Comparison of ENCODE assay signal across 28 cellular contexts in genomic region chr4:161948026-161948770, GRCh38.
"Had no signal": no experiment of that assay in that cellular context is flagged by ENCODE, and none has a peak within 500 bp of the region (broad histone marks: within the 10 kb centered on the region; RNA-seq: fewer than 3 reads in every experiment).

No MANE protein-coding gene starts in this region.

- H3K36me3 ChIP-seq: colonic mucosa, esophagus squamous epithelium, gastrocnemius medialis, gastroesophageal sphincter, heart left ventricle, heart right ventricle had no signal

- H3K4me3 ChIP-seq: colonic mucosa, coronary artery, dorsolateral prefrontal cortex, esophagus squamous epithelium, gastrocnemius medialis, gastroesophageal sphincter, heart left ventricle, heart right ventricle had no signal

- H3K4me3 Mint-ChIP-seq: dendritic cell treated with granulocyte-macrophage colony-stimulating factor and Interleukin-4, amounts not matched to agents 40 ng/mL and 50 ng/mL, for 4 days; effector memory CD8-positive, alpha-beta T cell; endodermal cell had no signal

- H3K27ac Mint-ChIP-seq: dendritic cell treated with granulocyte-macrophage colony-stimulating factor and Interleukin-4, amounts not matched to agents 40 ng/mL and 50 ng/mL, for 4 days; effector memory CD8-positive, alpha-beta T cell; endodermal cell had no signal

- H3K27ac ChIP-seq: colonic mucosa, coronary artery, dorsolateral prefrontal cortex, epithelial cell of prostate, esophagus squamous epithelium, foreskin keratinocyte, gastrocnemius medialis, gastroesophageal sphincter, heart left ventricle, heart right ventricle had no signal

- FAIRE-seq: colon, endometrium, endothelial cell of umbilical vein, frontal cortex had no signal

- ATAC-seq: effector memory CD8-positive, alpha-beta T cell; esophagus mucosa; foreskin keratinocyte; gastrocnemius medialis; gastroesophageal sphincter; heart left ventricle; heart right ventricle had no signal

- DNase-seq: colonic mucosa; cortex of kidney; dermis blood vessel endothelial cell; dorsolateral prefrontal cortex; effector CD4-positive, alpha-beta T cell; effector CD8-positive, alpha-beta T cell; effector memory CD4-positive, alpha-beta T cell; effector memory CD8-positive, alpha-beta T cell; endodermal cell; erythroblast; esophagus squamous epithelium; foreskin fibroblast; foreskin keratinocyte; foreskin melanocyte; gastrocnemius medialis; glutamatergic neuron; head of caudate nucleus; heart left ventricle; heart right ventricle had no signal

- H3K9me3 ChIP-seq: colonic mucosa, gastrocnemius medialis, gastroesophageal sphincter, heart left ventricle, heart right ventricle had no signal

- H3K27me3 ChIP-seq: colonic mucosa, dorsolateral prefrontal cortex, esophagus squamous epithelium, foreskin keratinocyte, gastrocnemius medialis, gastroesophageal sphincter, heart left ventricle, heart right ventricle had no signal

- H3K4me1 ChIP-seq: colonic mucosa, esophagus squamous epithelium, foreskin keratinocyte, gastrocnemius medialis, gastroesophageal sphincter, heart left ventricle, heart right ventricle had no signal

- H3K9me3 Mint-ChIP-seq: dendritic cell treated with granulocyte-macrophage colony-stimulating factor and Interleukin-4, amounts not matched to agents 40 ng/mL and 50 ng/mL, for 4 days had no signal

- H3K27me3 Mint-ChIP-seq: dendritic cell treated with granulocyte-macrophage colony-stimulating factor and Interleukin-4, amounts not matched to agents 40 ng/mL and 50 ng/mL, for 4 days; effector memory CD8-positive, alpha-beta T cell had no signal
